ENCODE assay signal across 8 cellular contexts in genomic region chr4:171846232-171846631, GRCh38. TPM values are rescaled to one million over a fixed set of nuclear protein-coding genes. Genes with fewer than 3 reads are reported as not detected.
DNase-seq lines count a peak whose midpoint lies in the region; ATAC-seq and TF ChIP-seq lines count a peak whose summit lies in the region.

No MANE protein-coding gene starts in this region.

- intact Hi-C loops in PC-9 (cut with micrococcal nuclease; ENCODE audit: unreplicated experiment) = no loop called here

- H3K4me1 Mint-ChIP-seq in stimulated activated naive B cell treated with anti-CD40 and anti-IgM and Interleukin-4, amounts not matched to agents 10 μg/mL and 1 μg/mL and 100 μg/mL, for 72 hours = no peaks in the 10 kb centered on the region
- no peaks in the 10 kb centered on the region for H3K4me1 Mint-ChIP-seq in T-cell

- no peaks in the 10 kb centered on the region for H3K9me3 ChIP-seq in PC-9 (ENCODE audit: insufficient read depth, low read depth)

- peaks cover 0 to 5% of the 10 kb centered on the region in 2 donors for H3K27me3 Mint-ChIP-seq in stimulated activated naive B cell treated with anti-CD40 and anti-IgM and Interleukin-4, amounts not matched to agents 10 μg/mL and 1 μg/mL and 100 μg/mL, for 72 hours
- no peaks in the 10 kb centered on the region for H3K27me3 Mint-ChIP-seq in T-cell

- peak; percentile 16 to 18 for DNase-seq in activated T-cell treated with anti-CD3 and anti-CD28 coated beads, Interleukin-2, amount 50 U/mL, for 48 hours
- DNase-seq in activated T-cell treated with anti-CD3 and anti-CD28 coated beads for 4 hours = no peak
- DNase-seq in HUDEP-2 (lab: John Stamatoyannopoulos, UW; ENCODE audit: unreplicated experiment in 76 of 76) = peak in 67 of 76 experiments; percentile 0 to 70 (median 38)
- peak in 1 of 2 experiments; percentile 27 for DNase-seq in PC-9
- DNase-seq in fibroblast of the conjunctiva (ENCODE audit: low read depth) = peak; percentile 18
- peak; percentile 7 for DNase-seq in stimulated activated naive B cell treated with anti-CD40 and anti-IgM and Interleukin-4, amounts not matched to agents 10 μg/mL and 1 μg/mL and 100 μg/mL, for 72 hours
- no peak for DNase-seq in T-cell

- H3K36me3 ChIP-seq in PC-9 (ENCODE audit: low read depth) = no peaks in the 10 kb centered on the region

- TF ChIP-seq CTCF in PC-9 (conservative IDR thresholded peaks at IDR 0.05) = peak; percentile 51

- no peaks in the 10 kb centered on the region for H3K36me3 Mint-ChIP-seq in stimulated activated naive B cell treated with anti-CD40 and anti-IgM and Interleukin-4, amounts not matched to agents 10 μg/mL and 1 μg/mL and 100 μg/mL, for 72 hours
- no peaks in the 10 kb centered on the region for H3K36me3 Mint-ChIP-seq in T-cell

- no peaks in the 10 kb centered on the region for H3K9me2 ChIP-seq in PC-9 (ENCODE audit: insufficient read depth)

- ATAC-seq in GM21515 (IDR thresholded peaks at IDR 0.05; ENCODE audit: unreplicated experiment) (peak; percentile 90), T-cell (replicated peaks in 1 of 4) (no peak)
- peak; percentile 66 to 68 for ATAC-seq in stimulated activated naive B cell treated with anti-CD40 and anti-IgM and Interleukin-4, amounts not matched to agents 10 μg/mL and 1 μg/mL and 100 μg/mL, for 72 hours (replicated peaks)

- H2AFZ ChIP-seq in PC-9 = no peak overlapping the region

- CTCF ChIA-PET in PC-9 (lab: Charles Lee) = no interaction called here
- CTCF ChIA-PET in T-cell (lab: Charles Lee) = no interaction called here

- no peaks in the 10 kb centered on the region for H3K27me3 ChIP-seq in PC-9 (ENCODE audit: insufficient read depth, low read depth)

- H3K4me3 Mint-ChIP-seq in stimulated activated naive B cell treated with anti-CD40 and anti-IgM and Interleukin-4, amounts not matched to agents 10 μg/mL and 1 μg/mL and 100 μg/mL, for 72 hours = no peak overlapping the region
- H3K4me3 Mint-ChIP-seq in T-cell = no peak overlapping the region

- H3K9me3 Mint-ChIP-seq in stimulated activated naive B cell treated with anti-CD40 and anti-IgM and Interleukin-4, amounts not matched to agents 10 μg/mL and 1 μg/mL and 100 μg/mL, for 72 hours = peaks cover 0 to 6% of the 10 kb centered on the region in 2 donors
- peaks cover 7 to 21% (median 9%) of the 10 kb centered on the region in 3 donors for H3K9me3 Mint-ChIP-seq in T-cell

- H3K4me3 ChIP-seq in PC-9 = no peak overlapping the region

- no TSS peak for BruUV-seq in PC-9 (replicated peaks; lab: Mats Ljungman, UMichigan)

- no peak overlapping the region for H3K27ac Mint-ChIP-seq in stimulated activated naive B cell treated with anti-CD40 and anti-IgM and Interleukin-4, amounts not matched to agents 10 μg/mL and 1 μg/mL and 100 μg/mL, for 72 hours
- no peak overlapping the region for H3K27ac Mint-ChIP-seq in T-cell

- no peaks in the 10 kb centered on the region for H4K20me1 ChIP-seq in PC-9 (ENCODE audit: insufficient read depth)

- H3K4me2 ChIP-seq in PC-9 = no peak overlapping the region

- H3K4me1 ChIP-seq in PC-9 (replicated peaks; ENCODE audit: insufficient read depth) = no peaks in the 10 kb centered on the region

- H3F3A ChIP-seq in PC-9 (ENCODE audit: insufficient read depth, low read depth) = no peaks in the 10 kb centered on the region

- no peak overlapping the region for H3K27ac ChIP-seq in PC-9

- POLR2A ChIA-PET in PC-9 (lab: Charles Lee; ENCODE audit: unreplicated experiment) = no interaction called here
- POLR2A ChIA-PET in T-cell (lab: Charles Lee) = no interaction called here

- no peaks in the 10 kb centered on the region for H3K79me2 ChIP-seq in PC-9 (ENCODE audit: low read depth)

RNA-seq across cellular contexts. Expression of gene GALNTL6, which starts 33.0 kb away (rescaled TPM):
- total RNA-seq in PC-9 (2021) (not detected in 2 replicates), T-cell (not detected)

Comparison
In these comparisons a context has a peak if more than half of its experiments do, and no peak if none do; other contexts are left out.
1. DNase-seq: peak in activated T-cell treated with anti-CD3 and anti-CD28 coated beads, Interleukin-2, amount 50 U/mL, for 48 hours (2 of 2), HUDEP-2 (67 of 76), fibroblast of the conjunctiva (single experiment) and stimulated activated naive B cell treated with anti-CD40 and anti-IgM and Interleukin-4, amounts not matched to agents 10 μg/mL and 1 μg/mL and 100 μg/mL, for 72 hours (single experiment); none in activated T-cell treated with anti-CD3 and anti-CD28 coated beads for 4 hours (single experiment) and T-cell (0 of 34).
2. ATAC-seq: peak in GM21515 (single experiment) and stimulated activated naive B cell treated with anti-CD40 and anti-IgM and Interleukin-4, amounts not matched to agents 10 μg/mL and 1 μg/mL and 100 μg/mL, for 72 hours (2 of 2); none in T-cell (0 of 4).